1 cellular context compared by ENCODE assay signal in the genomic region with DNA sequence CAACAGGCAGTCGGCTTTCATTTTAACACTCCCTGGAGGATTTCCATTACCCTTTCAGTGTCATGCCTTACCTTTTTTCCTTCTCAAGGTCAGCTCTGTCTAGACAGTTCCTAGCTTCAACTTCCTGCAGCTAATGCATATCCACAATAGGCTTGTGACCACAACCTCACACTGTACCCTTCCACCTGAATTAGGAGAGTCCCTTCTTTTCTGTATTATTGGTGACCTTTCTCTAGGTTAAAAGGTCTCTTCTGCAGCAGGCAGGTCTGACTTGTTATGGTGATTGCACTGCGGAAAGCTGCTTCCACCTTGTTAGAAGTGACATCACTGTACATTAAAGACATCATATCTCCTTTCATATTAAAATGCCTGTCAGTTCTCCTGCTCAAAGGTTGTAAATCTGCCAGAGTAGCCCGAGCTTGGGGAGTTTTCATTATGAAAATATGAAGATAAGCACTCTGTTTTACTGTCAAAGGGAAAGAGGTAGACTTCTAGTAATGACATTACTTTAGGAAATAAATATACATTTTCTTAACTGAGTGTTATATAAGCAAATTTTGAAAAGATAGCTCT.
TF ChIP-seq lines count a peak whose summit lies in the region.

No MANE protein-coding gene starts in this region.

TF ChIP-seq in GM23338, 12 proteins besides CTCF, POLR2A, EP300 and RAD21 (continued from another document):
- TF ChIP-seq, protein P1, sequence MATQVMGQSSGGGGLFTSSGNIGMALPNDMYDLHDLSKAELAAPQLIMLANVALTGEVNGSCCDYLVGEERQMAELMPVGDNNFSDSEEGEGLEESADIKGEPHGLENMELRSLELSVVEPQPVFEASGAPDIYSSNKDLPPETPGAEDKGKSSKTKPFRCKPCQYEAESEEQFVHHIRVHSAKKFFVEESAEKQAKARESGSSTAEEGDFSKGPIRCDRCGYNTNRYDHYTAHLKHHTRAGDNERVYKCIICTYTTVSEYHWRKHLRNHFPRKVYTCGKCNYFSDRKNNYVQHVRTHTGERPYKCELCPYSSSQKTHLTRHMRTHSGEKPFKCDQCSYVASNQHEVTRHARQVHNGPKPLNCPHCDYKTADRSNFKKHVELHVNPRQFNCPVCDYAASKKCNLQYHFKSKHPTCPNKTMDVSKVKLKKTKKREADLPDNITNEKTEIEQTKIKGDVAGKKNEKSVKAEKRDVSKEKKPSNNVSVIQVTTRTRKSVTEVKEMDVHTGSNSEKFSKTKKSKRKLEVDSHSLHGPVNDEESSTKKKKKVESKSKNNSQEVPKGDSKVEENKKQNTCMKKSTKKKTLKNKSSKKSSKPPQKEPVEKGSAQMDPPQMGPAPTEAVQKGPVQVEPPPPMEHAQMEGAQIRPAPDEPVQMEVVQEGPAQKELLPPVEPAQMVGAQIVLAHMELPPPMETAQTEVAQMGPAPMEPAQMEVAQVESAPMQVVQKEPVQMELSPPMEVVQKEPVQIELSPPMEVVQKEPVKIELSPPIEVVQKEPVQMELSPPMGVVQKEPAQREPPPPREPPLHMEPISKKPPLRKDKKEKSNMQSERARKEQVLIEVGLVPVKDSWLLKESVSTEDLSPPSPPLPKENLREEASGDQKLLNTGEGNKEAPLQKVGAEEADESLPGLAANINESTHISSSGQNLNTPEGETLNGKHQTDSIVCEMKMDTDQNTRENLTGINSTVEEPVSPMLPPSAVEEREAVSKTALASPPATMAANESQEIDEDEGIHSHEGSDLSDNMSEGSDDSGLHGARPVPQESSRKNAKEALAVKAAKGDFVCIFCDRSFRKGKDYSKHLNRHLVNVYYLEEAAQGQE (IDR thresholded peaks at IDR 0.05; ENCODE audit: unreplicated experiment), result no peak
- TF ChIP-seq NANOG (IDR thresholded peaks at IDR 0.05; ENCODE audit: borderline replicate concordance), result no peak
- TF ChIP-seq EZH2phosphoT487 (IDR thresholded peaks at IDR 0.05; ENCODE audit: unreplicated experiment), result no peak
- no peak for TF ChIP-seq EZH2 (IDR thresholded peaks at IDR 0.05; ENCODE audit: low read depth, unreplicated experiment)
- no peak for TF ChIP-seq ETS1 (IDR thresholded peaks at IDR 0.05)
- TF ChIP-seq JUNB (IDR thresholded peaks at IDR 0.05; ENCODE audit: unreplicated experiment), result no peak
- TF ChIP-seq ZNF114 (CRISPR knock-in tag; IDR thresholded peaks at IDR 0.05), result no peak
- no peak for TF ChIP-seq STAT1 (IDR thresholded peaks at IDR 0.05; ENCODE audit: unreplicated experiment)
